Comparison of ENCODE assay signal across 28 cellular contexts in genomic region chr22:34427841-34428240, GRCh38.
"Had no signal": no experiment of that assay in that cellular context is flagged by ENCODE, and none has a peak within 500 bp of the region (broad histone marks: within the 10 kb centered on the region; RNA-seq: fewer than 3 reads in every experiment).

No MANE protein-coding gene starts in this region.

- H3K27me3 ChIP-seq: MG63, SJCRH30 had no signal

- ATAC-seq: activated CD8-positive, alpha-beta memory T cell treated with anti-CD3 and anti-CD28 coated beads, Interleukin-2, amount 10 ng/mL, durations not matched to agents 7 days and 5 days; Panc1; WTC11 had no signal

- H3K4me2 ChIP-seq: SK-N-SH had no signal

- H3K36me3 ChIP-seq: MG63, SJCRH30 had no signal

- H3K27me3 Mint-ChIP-seq: activated CD8-positive, alpha-beta memory T cell treated with anti-CD3 and anti-CD28 coated beads, Interleukin-2, amount 10 ng/mL, durations not matched to agents 7 days and 5 days; activated T-cell treated with anti-CD3 and anti-CD28 coated beads, Interleukin-2, amount 50 U/mL, for 24 hours; central memory CD8-positive, alpha-beta T cell had no signal

- H3K4me3 ChIP-seq: MG63, SJCRH30 had no signal

- H3K27ac Mint-ChIP-seq: activated CD8-positive, alpha-beta memory T cell treated with anti-CD3 and anti-CD28 coated beads, Interleukin-2, amount 10 ng/mL, durations not matched to agents 7 days and 5 days; activated naive CD4-positive, alpha-beta T cell treated with anti-CD3 and anti-CD28 coated beads, Interleukin-2, amount 50 U/mL, for 24 hours; activated T-cell treated with anti-CD3 and anti-CD28 coated beads, Interleukin-2, amount 50 U/mL, for 24 hours; activated T-helper 1 cell treated with anti-CD3 and anti-CD28 coated beads, Interleukin-12 subunit alpha, Interleukin-12 subunit beta, Interleukin-2, Interleukin-4 antibody, amounts not matched to agents 30 ng/mL and 10 ng/mL and 1 ng/mL, durations not matched to agents 14 hours and 24 hours and 36 hours; WTC11 had no signal

- H3K9me3 ChIP-seq: MG63, SJCRH30, SK-N-SH had no signal

- DNase-seq: activated CD4-positive, alpha-beta T cell treated with anti-CD3 and anti-CD28 coated beads for 48 hours; activated CD4-positive, alpha-beta T cell treated with anti-CD3 and anti-CD28 coated beads, Interleukin-2, amount 50 U/mL, for 48 hours; activated CD4-positive, CD25-positive, alpha-beta regulatory T cell treated with anti-CD3 and anti-CD28 coated beads, Interleukin-2, amount 50 U/mL, for 72 hours; activated CD8-positive, alpha-beta memory T cell treated with anti-CD3 and anti-CD28 coated beads, Interleukin-2, amount 10 ng/mL, durations not matched to agents 7 days and 5 days; activated effector memory CD4-positive, alpha-beta T cell treated with Interleukin-2 at 50 U/mL for 16 hours; activated naive CD4-positive, alpha-beta T cell; activated T-cell treated with anti-CD3 and anti-CD28 coated beads, Interleukin-2, amount 50 U/mL, for 24 hours; aorta; MG63; MV-4-11; NCI-H1092 treated with DMSO at 0.1 percent for 48 hours; NCI-H1694; NCI-H2107; NCI-H226; NCI-H510A; NCI-H526 treated with DMSO at 0.1 percent for 48 hours; NK-92 treated with Interleukin-12 subunit alpha and Interleukin-12 subunit beta, amount 100 ng/mL, for 24 hours; OCI-M1; Right ventricle myocardium superior; RPMI8226; SJCRH30; SK-N-SH; T-helper 1 cell had no signal

- H3K4me1 Mint-ChIP-seq: activated CD8-positive, alpha-beta memory T cell treated with anti-CD3 and anti-CD28 coated beads, Interleukin-2, amount 10 ng/mL, durations not matched to agents 7 days and 5 days; activated naive CD4-positive, alpha-beta T cell treated with anti-CD3 and anti-CD28 coated beads, Interleukin-2, amount 50 U/mL, for 24 hours; central memory CD8-positive, alpha-beta T cell; WTC11 had no signal

- H3K27ac ChIP-seq: SJCRH30 had no signal

- H3K36me3 Mint-ChIP-seq: activated CD8-positive, alpha-beta memory T cell treated with anti-CD3 and anti-CD28 coated beads, Interleukin-2, amount 10 ng/mL, durations not matched to agents 7 days and 5 days; activated naive CD4-positive, alpha-beta T cell treated with anti-CD3 and anti-CD28 coated beads, Interleukin-2, amount 50 U/mL, for 24 hours; WTC11 had no signal

- H3K4me1 ChIP-seq: SJCRH30 had no signal

- H3K9ac ChIP-seq: SK-N-SH had no signal

- H3K4me3 Mint-ChIP-seq: activated CD8-positive, alpha-beta memory T cell treated with anti-CD3 and anti-CD28 coated beads, Interleukin-2, amount 10 ng/mL, durations not matched to agents 7 days and 5 days; activated naive CD4-positive, alpha-beta T cell treated with anti-CD3 and anti-CD28 coated beads, Interleukin-2, amount 50 U/mL, for 24 hours; activated T-cell treated with anti-CD3 and anti-CD28 coated beads, Interleukin-2, amount 50 U/mL, for 24 hours; activated T-helper 1 cell treated with anti-CD3 and anti-CD28 coated beads, Interleukin-12 subunit alpha, Interleukin-12 subunit beta, Interleukin-2, Interleukin-4 antibody, amounts not matched to agents 30 ng/mL and 10 ng/mL and 1 ng/mL, durations not matched to agents 14 hours and 24 hours and 36 hours; central memory CD8-positive, alpha-beta T cell; WTC11 had no signal
